Comparison of ENCODE assay signal across 8 cellular contexts in genomic region chr5:43601454-43602260, GRCh38. TPM values are rescaled to one million over a fixed set of nuclear protein-coding genes. Genes with fewer than 3 reads are reported as not detected.
DNase-seq lines count a peak whose midpoint lies in the region; ATAC-seq and TF ChIP-seq lines count a peak whose summit lies in the region.

No MANE protein-coding gene starts in this region.

- CTCF ChIA-PET in activated CD4-positive, alpha-beta T cell treated with anti-CD3 and anti-CD28 coated beads for 36 hours (lab: Charles Lee), result interaction anchor here (0.9 to 5.0 kb wide), 3 partner anchors 9 to 118 kb away, joined by 3 to 17 read pairs (median 15); partner anchors contain the start of gene TMEM267
- CTCF ChIA-PET in mammary epithelial cell (lab: Charles Lee; ENCODE audit: low non-redundant PET), result no interaction called here

- H3K4me1 Mint-ChIP-seq in activated CD4-positive, alpha-beta T cell treated with anti-CD3 and anti-CD28 coated beads for 36 hours, result peaks cover 24% of the 10 kb centered on the region

- H2AFZ ChIP-seq in mammary epithelial cell (ENCODE audit: low read depth, low read length), result peak overlapping the region; percentile 76

- H3K4me3 ChIP-seq in mammary epithelial cell (replicated peaks in 1 of 3; ENCODE audit: insufficient read depth in 1 of 3, low read depth in 2 of 3, low read length in 3 of 3) (peak overlapping the region in 2 of 3 experiments; percentile 80 to 93), mucosa of rectum (ENCODE audit: low read length in 2 of 2) (peak overlapping the region; percentile 88 to 97)

- POLR2A ChIA-PET in activated CD4-positive, alpha-beta T cell treated with anti-CD3 and anti-CD28 coated beads for 36 hours (lab: Charles Lee), result interaction anchor here (0.6 to 2.5 kb wide), 2 partner anchors 117 to 1172 kb away, joined by 3 to 18 read pairs; partner anchors contain the start of gene TMEM267

- 58% methylated on average over 8 of the region's 8 CpGs for WGBS in mammary epithelial cell (ENCODE audit: low coverage, missing lambda C conversion rate)

- BruUV-seq in mammary epithelial cell (replicated peaks; lab: Mats Ljungman, UMichigan), result no TSS peak

- TF ChIP-seq CTCF in mammary epithelial cell (conservative IDR thresholded peaks at IDR 0.05 in 1 of 2, IDR thresholded peaks at IDR 0.05 in 1 of 2; ENCODE audit: extremely low read depth in 1 of 2, insufficient read depth in 1 of 2, low read depth in 1 of 2, low read length in 2 of 2), result no peak

- ATAC-seq in activated CD4-positive, alpha-beta T cell treated with anti-CD3 and anti-CD28 coated beads for 36 hours, result no peak
- peak; percentile 27 for ATAC-seq in HG02678 (IDR thresholded peaks at IDR 0.05; ENCODE audit: unreplicated experiment)

- peaks cover 33% of the 10 kb centered on the region for H3K79me2 ChIP-seq in mammary epithelial cell (ENCODE audit: insufficient read depth, low read length)

- H3K4me3 Mint-ChIP-seq in activated CD4-positive, alpha-beta T cell treated with anti-CD3 and anti-CD28 coated beads for 36 hours, result peak overlapping the region; percentile 95

- intact Hi-C loops in activated CD4-positive, alpha-beta T cell treated with anti-CD3 and anti-CD28 coated beads for 36 hours (cut with DNase I, micrococcal nuclease), result loop anchor here (1.0 to 10.0 kb wide), 11 partner anchors 86 to 1207 kb away; partner anchors contain the start of genes MRPS30 (in 2 of the 2), C5orf34 (in 1 of the 2), NIM1K (in 1 of the 2) and ZNF131 (in 1 of the 2)
- intact Hi-C loops in mammary epithelial cell (cut with micrococcal nuclease), result loop anchor here (2.0 kb wide), 1 partner anchor 45 kb away; the partner anchor contains the start of gene PAIP1

- H3K27me3 Mint-ChIP-seq in activated CD4-positive, alpha-beta T cell treated with anti-CD3 and anti-CD28 coated beads for 36 hours, result no peaks in the 10 kb centered on the region

- peak overlapping the region; percentile 98 for H3K4me2 ChIP-seq in mammary epithelial cell (ENCODE audit: insufficient read depth, low read depth, low read length)

- H3K36me3 ChIP-seq in mammary epithelial cell (ENCODE audit: insufficient read depth, low read length) (no peaks in the 10 kb centered on the region), mucosa of rectum (ENCODE audit: control insufficient read depth in 2 of 2, insufficient read depth in 2 of 2, low read length in 2 of 2) (no peaks in the 10 kb centered on the region)

- dilution Hi-C loops in mammary epithelial cell (cut with HindIII; ENCODE audit: low sequenced_read_pairs), result no loop called here

- peaks cover 14% of the 10 kb centered on the region for H3K4me1 ChIP-seq in mammary epithelial cell (ENCODE audit: insufficient read depth, low read length)
- H3K4me1 ChIP-seq in mucosa of rectum (ENCODE audit: control insufficient read depth in 2 of 2, insufficient read depth in 2 of 2, low read length in 2 of 2), result peaks cover 7 to 17% of the 10 kb centered on the region in 2 donors

- H3K27ac ChIP-seq in mammary epithelial cell (ENCODE audit: insufficient read depth, low read depth, low read length), result peak overlapping the region; percentile 36
- peak overlapping the region in 1 of 2 donors; percentile 85 for H3K27ac ChIP-seq in mucosa of rectum (ENCODE audit: low read depth in 2 of 2, low read length in 2 of 2)

- DNase-seq in activated CD4-positive, alpha-beta T cell treated with anti-CD3 and anti-CD28 coated beads for 36 hours, result no peak
- no peak for DNase-seq in activated CD4-positive, alpha-beta T cell treated with anti-CD3 and anti-CD28 coated beads, Interleukin-2, amount 50 U/mL, for 1 hour
- DNase-seq in NCI-H526 treated with DMSO at 0.1 percent for 48 hours (lab: John Stamatoyannopoulos, UW) (peak; percentile 63), mammary epithelial cell (peak; percentile 30), medulla oblongata (ENCODE audit: extremely low spot score) (no peak), NCI-H2171 (lab: John Stamatoyannopoulos, UW) (no peak)

- H3K9ac ChIP-seq in mammary epithelial cell (ENCODE audit: insufficient read depth, low read length) (peak overlapping the region; percentile 79), mucosa of rectum (ENCODE audit: low read depth in 1 of 2, low read length in 2 of 2) (peak overlapping the region; percentile 87 to 92)

- H3K27me3 ChIP-seq in mammary epithelial cell (ENCODE audit: insufficient read depth, low read length) (no peaks in the 10 kb centered on the region), mucosa of rectum (ENCODE audit: control insufficient read depth in 2 of 2, insufficient read depth in 2 of 2, low read length in 2 of 2) (no peaks in the 10 kb centered on the region)

- no peaks in the 10 kb centered on the region for H4K20me1 ChIP-seq in mammary epithelial cell (ENCODE audit: insufficient read depth, low read length)

- H3K9me3 ChIP-seq in mammary epithelial cell (replicated peaks; ENCODE audit: insufficient read depth, low read length) (no peaks in the 10 kb centered on the region), mucosa of rectum (ENCODE audit: control insufficient read depth in 2 of 2, low read length in 2 of 2) (no peaks in the 10 kb centered on the region)

- peak overlapping the region; percentile 93 for H3K27ac Mint-ChIP-seq in activated CD4-positive, alpha-beta T cell treated with anti-CD3 and anti-CD28 coated beads for 36 hours

- in situ Hi-C loops in mammary epithelial cell (cut with MboI; ENCODE audit: low sequenced_read_pairs in 2 of 2), result no loop called here

- H3K9me3 Mint-ChIP-seq in activated CD4-positive, alpha-beta T cell treated with anti-CD3 and anti-CD28 coated beads for 36 hours (ENCODE audit: low read depth), result no peaks in the 10 kb centered on the region

- peaks cover 21% of the 10 kb centered on the region for H3K36me3 Mint-ChIP-seq in activated CD4-positive, alpha-beta T cell treated with anti-CD3 and anti-CD28 coated beads for 36 hours (ENCODE audit: low read depth)

RNA-seq across cellular contexts. Expression of gene NNT, which starts 1.3 kb away (rescaled TPM):
- 10 to 100 TPM; 55.4 to 77.5 TPM for total RNA-seq in activated CD4-positive, alpha-beta T cell treated with anti-CD3 and anti-CD28 coated beads for 36 hours
- total RNA-seq in mammary epithelial cell, result 10 to 100 TPM; 77.8 to 83.2 TPM
- 21.0 TPM for polyA plus RNA-seq in mammary epithelial cell
- polyA minus RNA-seq in mammary epithelial cell, result 52.4 TPM

RNA-seq across cellular contexts. Expression of gene PAIP1, which starts 44.8 kb away (rescaled TPM):
- 10 to 100 TPM; 51.7 to 55.1 TPM for total RNA-seq in activated CD4-positive, alpha-beta T cell treated with anti-CD3 and anti-CD28 coated beads for 36 hours
- total RNA-seq in mammary epithelial cell, result 100 to 1,000 TPM in 1 of 2 donors, 10 to 100 TPM in 1; 76.4 to 103 TPM
- 65.0 TPM for polyA plus RNA-seq in mammary epithelial cell
- 74.2 TPM for polyA minus RNA-seq in mammary epithelial cell

Comparison
In these comparisons a context has a peak if more than half of its experiments do, and no peak if none do; other contexts are left out.
1. DNase-seq: peak in NCI-H526 treated with DMSO at 0.1 percent for 48 hours (single experiment) and mammary epithelial cell (single experiment); none in activated CD4-positive, alpha-beta T cell treated with anti-CD3 and anti-CD28 coated beads for 36 hours (single experiment), activated CD4-positive, alpha-beta T cell treated with anti-CD3 and anti-CD28 coated beads, Interleukin-2, amount 50 U/mL, for 1 hour (single experiment), medulla oblongata (single experiment) and NCI-H2171 (single experiment).